Comparison of ENCODE assay signal across 18 cellular contexts in genomic region chrY:15624928-15625327, GRCh38.
DNase-seq lines count a peak whose midpoint lies in the region; ATAC-seq, FAIRE-seq and TF ChIP-seq lines count a peak whose summit lies in the region.
"Had no signal": no experiment of that assay in that cellular context is flagged by ENCODE, and none has a peak within 500 bp of the region (broad histone marks: within the 10 kb centered on the region; RNA-seq: fewer than 3 reads in every experiment).

No MANE protein-coding gene starts in this region.

- no peak overlapping the region for H3K27ac Mint-ChIP-seq in GM23338
- H3K27ac Mint-ChIP-seq in activated CD4-positive, alpha-beta memory T cell treated with anti-CD3 and anti-CD28 coated beads, Interleukin-2, amount 10 ng/mL, durations not matched to agents 7 days and 5 days, result no peak overlapping the region
- H3K27ac Mint-ChIP-seq: CD4-positive, CD25-positive, alpha-beta regulatory T cell; IgD-negative memory B cell had no signal

- H3K4me3 Mint-ChIP-seq in GM23338, result no peak overlapping the region
- H3K4me3 Mint-ChIP-seq in activated CD4-positive, alpha-beta memory T cell treated with anti-CD3 and anti-CD28 coated beads, Interleukin-2, amount 10 ng/mL, durations not matched to agents 7 days and 5 days, result no peak overlapping the region
- H3K4me3 Mint-ChIP-seq: CD4-positive, CD25-positive, alpha-beta regulatory T cell; IgD-negative memory B cell had no signal

- FAIRE-seq in H1 (lab: Jason Lieb, UNC), result no peak
- FAIRE-seq: HTR-8/SVneo had no signal

- H3K9me3 Mint-ChIP-seq in GM23338, result peaks cover 9% of the 10 kb centered on the region; the same call in 2 of the 3 replicates
- no peaks in the 10 kb centered on the region for H3K9me3 Mint-ChIP-seq in activated CD4-positive, alpha-beta memory T cell treated with anti-CD3 and anti-CD28 coated beads, Interleukin-2, amount 10 ng/mL, durations not matched to agents 7 days and 5 days
- H3K9me3 Mint-ChIP-seq: CD4-positive, CD25-positive, alpha-beta regulatory T cell; IgD-negative memory B cell had no signal

- H3K56ac ChIP-seq in H1 (replicated peaks; ENCODE audit: insufficient read length, low read depth, low read length) (no peak overlapping the region), mesendoderm (ENCODE audit: low read length) (no peak overlapping the region)

- H3K79me1 ChIP-seq in H1 (ENCODE audit: low read depth, low read length) (no peaks in the 10 kb centered on the region), mesendoderm (ENCODE audit: low read length) (no peaks in the 10 kb centered on the region), trophoblast cell (ENCODE audit: low read length) (no peaks in the 10 kb centered on the region)

- no peaks in the 10 kb centered on the region for H3K4me1 ChIP-seq in GM23338 (ENCODE audit: insufficient read depth)
- no peaks in the 10 kb centered on the region for H3K4me1 ChIP-seq in H1 (replicated peaks in 1 of 4; ENCODE audit: control insufficient read depth in 3 of 4, insufficient read depth in 4 of 4, low read length in 3 of 4)
- no peaks in the 10 kb centered on the region for H3K4me1 ChIP-seq in mesendoderm (ENCODE audit: control insufficient read depth, low read depth, low read length)
- no peaks in the 10 kb centered on the region for H3K4me1 ChIP-seq in trophoblast cell (ENCODE audit: control insufficient read depth in 1 of 2, insufficient read depth in 2 of 2, low read length in 2 of 2)
- H3K4me1 ChIP-seq: Caco-2, HAP-1, SJSA1 had no signal

- H4K5ac ChIP-seq in H1 (ENCODE audit: insufficient read length, low read depth, low read length), result no peak overlapping the region
- H4K5ac ChIP-seq in mesendoderm (ENCODE audit: low read length), result no peak overlapping the region

- H3K27me3 ChIP-seq in AG04450 (ENCODE audit: control insufficient read depth, insufficient read depth, low read length), result no peaks in the 10 kb centered on the region
- no peaks in the 10 kb centered on the region for H3K27me3 ChIP-seq in GM23338 (ENCODE audit: insufficient read depth)
- H3K27me3 ChIP-seq in H1 (replicated peaks in 1 of 4; ENCODE audit: control insufficient read depth in 3 of 4, extremely low read depth in 1 of 4, insufficient read depth in 3 of 4, low read length in 3 of 4), result no peaks in the 10 kb centered on the region
- H3K27me3 ChIP-seq in mesendoderm (ENCODE audit: insufficient read depth, low read length, poor library complexity), result no peaks in the 10 kb centered on the region
- no peaks in the 10 kb centered on the region for H3K27me3 ChIP-seq in trophoblast cell (ENCODE audit: insufficient read depth, low read length)
- H3K27me3 ChIP-seq: MG63, SJSA1 had no signal

- H3K36me3 ChIP-seq in GM23338 (ENCODE audit: insufficient read depth), result no peaks in the 10 kb centered on the region
- H3K36me3 ChIP-seq in H1 (ENCODE audit: control insufficient read depth in 2 of 4, insufficient read depth in 4 of 4, low read length in 3 of 4), result no peaks in the 10 kb centered on the region
- H3K36me3 ChIP-seq in mesendoderm (ENCODE audit: control insufficient read depth, insufficient read depth, low read length), result no peaks in the 10 kb centered on the region
- no peaks in the 10 kb centered on the region for H3K36me3 ChIP-seq in trophoblast cell (ENCODE audit: control insufficient read depth in 1 of 2, insufficient read depth in 2 of 2, low read length in 2 of 2)
- H3K36me3 ChIP-seq: HAP-1, MG63, SJSA1 had no signal

- peak; percentile 19; the same call in 1 of the 2 replicates for TF ChIP-seq CTCF in AG04450 (IDR thresholded peaks at IDR 0.05; ENCODE audit: low read depth, low read length)
- peak in 1 of 2 experiments; percentile 40; a peak in 2 of 4 replicates for TF ChIP-seq CTCF in GM23338 (conservative IDR thresholded peaks at IDR 0.05; ENCODE audit: low read depth in 2 of 2)
- TF ChIP-seq CTCF in H1 (IDR thresholded peaks at IDR 0.05; ENCODE audit: control extremely low read depth in 1 of 3, insufficient read depth in 1 of 3, low read depth in 1 of 3, low read length in 3 of 3), result peak in 2 of 3 experiments; percentile 9 to 25; a peak in 2 of 4 replicates

- H3K23me2 ChIP-seq in H1 (ENCODE audit: low read depth, low read length), result no peaks in the 10 kb centered on the region

- H3K9ac ChIP-seq in H1 (replicated peaks in 1 of 4; ENCODE audit: extremely low read depth in 1 of 4, low read depth in 3 of 4, low read length in 3 of 4) (no peak overlapping the region), mesendoderm (ENCODE audit: low read length) (no peak overlapping the region), trophoblast cell (ENCODE audit: low read length) (no peak overlapping the region)

- CTCF ChIA-PET in AG04450 (lab: Charles Lee), result interaction anchor here (0.9 to 1.3 kb wide), 4 partner anchors 25 to 331 kb away, joined by 3 to 4 read pairs (median 3); no protein-coding TSS in a partner anchor
- CTCF ChIA-PET in H1 (lab: Charles Lee; ENCODE audit: partially characterized antibody), result interaction anchor here (0.6 to 0.9 kb wide), 2 partner anchors 279 to 406 kb away, joined by 3 read pairs; no protein-coding TSS in a partner anchor
- CTCF ChIA-PET in activated CD4-positive, alpha-beta memory T cell treated with anti-CD3 and anti-CD28 coated beads, Interleukin-2, amount 10 ng/mL, durations not matched to agents 7 days and 5 days (lab: Charles Lee), result no interaction called here

- no peaks in the 10 kb centered on the region for H3K27me3 Mint-ChIP-seq in GM23338 (ENCODE audit: insufficient read depth, low read depth, poor library complexity)
- no peaks in the 10 kb centered on the region for H3K27me3 Mint-ChIP-seq in activated CD4-positive, alpha-beta memory T cell treated with anti-CD3 and anti-CD28 coated beads, Interleukin-2, amount 10 ng/mL, durations not matched to agents 7 days and 5 days
- H3K27me3 Mint-ChIP-seq: CD4-positive, CD25-positive, alpha-beta regulatory T cell; IgD-negative memory B cell had no signal

- H3K4me2 ChIP-seq in GM23338 (no peak overlapping the region), H1 (ENCODE audit: insufficient read depth in 1 of 2, low read depth in 2 of 2, low read length in 2 of 2) (no peak overlapping the region), mesendoderm (ENCODE audit: low read length) (no peak overlapping the region), trophoblast cell (ENCODE audit: low read length) (no peak overlapping the region)

- no peak overlapping the region for H3K23ac ChIP-seq in H1 (ENCODE audit: insufficient read length)
- H3K23ac ChIP-seq in mesendoderm (ENCODE audit: low read length), result no peak overlapping the region
- H3K23ac ChIP-seq in trophoblast cell (ENCODE audit: low read length), result no peak overlapping the region

- H3K36me3 Mint-ChIP-seq in GM23338 (ENCODE audit: low read depth), result no peaks in the 10 kb centered on the region; the same call in 1 of the 3 replicates
- no peaks in the 10 kb centered on the region for H3K36me3 Mint-ChIP-seq in activated CD4-positive, alpha-beta memory T cell treated with anti-CD3 and anti-CD28 coated beads, Interleukin-2, amount 10 ng/mL, durations not matched to agents 7 days and 5 days (ENCODE audit: low read depth)
- H3K36me3 Mint-ChIP-seq: CD4-positive, CD25-positive, alpha-beta regulatory T cell; IgD-negative memory B cell had no signal

- H3K79me2 ChIP-seq in GM23338 (replicated peaks; ENCODE audit: insufficient read depth) (no peaks in the 10 kb centered on the region), H1 (ENCODE audit: control insufficient read depth in 1 of 2, insufficient read depth in 2 of 2, low read length in 2 of 2) (no peaks in the 10 kb centered on the region), mesendoderm (ENCODE audit: control insufficient read depth, insufficient read depth, low read length) (no peaks in the 10 kb centered on the region), trophoblast cell (ENCODE audit: control insufficient read depth, insufficient read depth, low read length, poor library complexity) (no peaks in the 10 kb centered on the region)

- peak; percentile 29; the same call in 1 of the 3 replicates for ATAC-seq in GM23338

- no peak for TF ChIP-seq POLR2A in H1 (IDR thresholded peaks at IDR 0.05; ENCODE audit: control extremely low read depth in 1 of 2, low read depth in 2 of 2, low read length in 2 of 2)

- no peaks in the 10 kb centered on the region for H4K20me1 ChIP-seq in GM23338 (replicated peaks; ENCODE audit: insufficient read depth)
- H4K20me1 ChIP-seq in H1 (replicated peaks in 1 of 2; ENCODE audit: control insufficient read depth in 1 of 2, insufficient read depth in 2 of 2, low read length in 2 of 2), result no peaks in the 10 kb centered on the region

- no peak overlapping the region for H4K12ac ChIP-seq in trophoblast cell (ENCODE audit: low read depth, low read length)

- H3K4ac ChIP-seq in H1 (replicated peaks; ENCODE audit: insufficient read length, low read depth, low read length), result no peak overlapping the region
- H3K4ac ChIP-seq in mesendoderm (ENCODE audit: low read depth, low read length), result no peak overlapping the region
- H3K4ac ChIP-seq in trophoblast cell (ENCODE audit: low read depth, low read length), result no peak overlapping the region

- no peak overlapping the region for H2AFZ ChIP-seq in GM23338
- no peak overlapping the region for H2AFZ ChIP-seq in H1 (ENCODE audit: low read length)
- no peak overlapping the region for H2AFZ ChIP-seq in trophoblast cell (ENCODE audit: insufficient read depth, low read length, poor library complexity)

- no peak overlapping the region for H2BK15ac ChIP-seq in H1 (ENCODE audit: low read length)
- no peak overlapping the region for H2BK15ac ChIP-seq in mesendoderm (replicated peaks; ENCODE audit: low read depth)

- H3K9me2 ChIP-seq in GM23338 (ENCODE audit: insufficient read depth), result peaks cover 3% of the 10 kb centered on the region; the same call in 1 of the 2 replicates

- no peak overlapping the region for H3K14ac ChIP-seq in H1 (ENCODE audit: insufficient read length)
- no peak overlapping the region for H3K14ac ChIP-seq in trophoblast cell (ENCODE audit: low read length)

- H4K8ac ChIP-seq in H1 (ENCODE audit: extremely low read depth, insufficient read depth, low read length) (no peak overlapping the region), mesendoderm (ENCODE audit: low read depth, low read length) (no peak overlapping the region), trophoblast cell (ENCODE audit: low read depth, low read length) (no peak overlapping the region)

- H3K18ac ChIP-seq in H1 (ENCODE audit: extremely low read depth, low read length), result no peak overlapping the region
- H3K18ac ChIP-seq in mesendoderm (ENCODE audit: low read length), result no peak overlapping the region
- H3K18ac ChIP-seq in trophoblast cell (ENCODE audit: low read length), result no peak overlapping the region

- no peak for TF ChIP-seq EP300 in H1 (IDR thresholded peaks at IDR 0.05; ENCODE audit: borderline replicate concordance in 1 of 2, low read depth in 2 of 2, low read length in 2 of 2)

- no peak overlapping the region for H2AK5ac ChIP-seq in H1 (ENCODE audit: low read depth, low read length)
- no peak overlapping the region for H2AK5ac ChIP-seq in mesendoderm (ENCODE audit: low read length)
- H2AK5ac ChIP-seq in trophoblast cell (ENCODE audit: low read length), result no peak overlapping the region

- no peak for DNase-seq in AG04450 (ENCODE audit: low read depth, low spot score)
- DNase-seq in GM23338 (ENCODE audit: low spot score), result peak; percentile 15
- no peak for DNase-seq in H1 (ENCODE audit: low read depth in 1 of 2, low spot score in 2 of 2)
- peak; percentile 49 for DNase-seq in mesendoderm
- DNase-seq in trophoblast cell, result no peak
- no peak for DNase-seq in C1 segment of cervical spinal cord (lab: John Stamatoyannopoulos, UW)
- DNase-seq in activated CD4-positive, alpha-beta memory T cell treated with anti-CD3 and anti-CD28 coated beads, Interleukin-2, amount 10 ng/mL, durations not matched to agents 7 days and 5 days, result no peak
- DNase-seq: Caco-2; CD4-positive, CD25-positive, alpha-beta regulatory T cell; Kasumi-1; MG63; NCI-H1048; NCI-H1436; NCI-H1930 had no signal

- H3K4me1 Mint-ChIP-seq in GM23338, result no peaks in the 10 kb centered on the region
- H3K4me1 Mint-ChIP-seq in activated CD4-positive, alpha-beta memory T cell treated with anti-CD3 and anti-CD28 coated beads, Interleukin-2, amount 10 ng/mL, durations not matched to agents 7 days and 5 days, result no peaks in the 10 kb centered on the region
- H3K4me1 Mint-ChIP-seq: CD4-positive, CD25-positive, alpha-beta regulatory T cell; IgD-negative memory B cell had no signal

- H3K4me3 ChIP-seq in AG04450 (ENCODE audit: low read depth, low read length) (no peak overlapping the region), GM23338 (no peak overlapping the region), H1 (ENCODE audit: extremely low read depth in 1 of 4, insufficient read depth in 2 of 4, low read depth in 3 of 4, low read length in 4 of 4) (no peak overlapping the region), mesendoderm (ENCODE audit: low read length) (no peak overlapping the region), trophoblast cell (ENCODE audit: low read depth, low read length) (no peak overlapping the region)
- H3K4me3 ChIP-seq: HAP-1, MG63, SJSA1 had no signal

- H3K9me3 ChIP-seq in AG04450 (ENCODE audit: control insufficient read depth, insufficient read depth, low read length) (no peaks in the 10 kb centered on the region), H1 (ENCODE audit: insufficient read depth in 2 of 2, low read depth in 1 of 2, low read length in 1 of 2) (no peaks in the 10 kb centered on the region), trophoblast cell (ENCODE audit: insufficient read depth, low read depth, low read length) (no peaks in the 10 kb centered on the region)
- H3K9me3 ChIP-seq: Caco-2, HAP-1, MG63, SJSA1 had no signal

- H3K27ac ChIP-seq in AG04450 (ENCODE audit: low read depth, low read length), result no peak overlapping the region
- no peak overlapping the region for H3K27ac ChIP-seq in GM23338 (ENCODE audit: low read depth)
- H3K27ac ChIP-seq in H1 (ENCODE audit: low read depth, low read length), result no peak overlapping the region
- no peak overlapping the region for H3K27ac ChIP-seq in mesendoderm (ENCODE audit: low read depth, low read length)
- no peak overlapping the region for H3K27ac ChIP-seq in trophoblast cell (ENCODE audit: low read depth, low read length)
- H3K27ac ChIP-seq: SJSA1 had no signal

- POLR2A ChIA-PET in AG04450 (lab: Yijun Ruan, JAX), result no interaction called here
- POLR2A ChIA-PET in H1 (lab: Charles Lee; ENCODE audit: partially characterized antibody), result no interaction called here
- POLR2A ChIA-PET in activated CD4-positive, alpha-beta memory T cell treated with anti-CD3 and anti-CD28 coated beads, Interleukin-2, amount 10 ng/mL, durations not matched to agents 7 days and 5 days (lab: Charles Lee), result no interaction called here

- no peaks in the 10 kb centered on the region for H3F3A ChIP-seq in GM23338 (replicated peaks; ENCODE audit: low read depth)

- WGBS in H1 (ENCODE audit: extremely low coverage in 1 of 2, insufficient coverage in 1 of 2, insufficient read length in 1 of 2, insufficient replicate concordance in 2 of 2, low coverage in 1 of 2, low lambda C conversion rate in 2 of 2, missing lambda C conversion rate in 1 of 2), 2 experiments, result 50% methylated on average over 2 of the region's 2 CpGs; no CpG with 5 or more reads in 1 of the 2 experiments
- WGBS in mesendoderm (ENCODE audit: extremely low coverage, insufficient coverage, low lambda C conversion rate), result no CpG with 5 or more reads among the region's 2 CpGs
- no CpG with 5 or more reads among the region's 2 CpGs for WGBS in trophoblast cell (ENCODE audit: extremely low coverage, insufficient coverage, insufficient read length)

- H2BK5ac ChIP-seq in H1 (ENCODE audit: low read depth, low read length) (no peak overlapping the region), mesendoderm (ENCODE audit: low read length) (no peak overlapping the region), trophoblast cell (ENCODE audit: low read depth, low read length, poor library complexity) (no peak overlapping the region)

- H2BK20ac ChIP-seq in H1 (ENCODE audit: low read length), result no peak overlapping the region

- H4K91ac ChIP-seq in H1 (replicated peaks; ENCODE audit: insufficient read length, low read length), result no peak overlapping the region
- no peak overlapping the region for H4K91ac ChIP-seq in trophoblast cell (ENCODE audit: low read depth, low read length)

- no peak overlapping the region for H2BK120ac ChIP-seq in H1 (replicated peaks; ENCODE audit: low read depth, low read length)
- no peak overlapping the region for H2BK120ac ChIP-seq in mesendoderm (ENCODE audit: low read depth, low read length)
- no peak overlapping the region for H2BK120ac ChIP-seq in trophoblast cell (ENCODE audit: insufficient read depth, low read length, poor library complexity)

- no peak overlapping the region for H2BK12ac ChIP-seq in H1 (ENCODE audit: low read depth, low read length)
- no peak overlapping the region for H2BK12ac ChIP-seq in trophoblast cell (ENCODE audit: low read length)

- peak; percentile 14 to 24; a peak in 2 of 4 replicates for TF ChIP-seq RAD21 in H1 (IDR thresholded peaks at IDR 0.05 in 1 of 2, conservative IDR thresholded peaks at IDR 0.05 in 1 of 2; ENCODE audit: low read depth in 2 of 2, low read length in 2 of 2)

Comparison
In these comparisons a context has a peak if more than half of its experiments do, and no peak if none do; other contexts are left out.
1. DNase-seq: peak in GM23338 (single experiment) and mesendoderm (single experiment); none in AG04450 (single experiment), H1 (0 of 2), trophoblast cell (0 of 2), C1 segment of cervical spinal cord (0 of 14) and activated CD4-positive, alpha-beta memory T cell treated with anti-CD3 and anti-CD28 coated beads, Interleukin-2, amount 10 ng/mL, durations not matched to agents 7 days and 5 days (single experiment).